ENCODE assay signal across 20 cellular contexts in the genomic region with DNA sequence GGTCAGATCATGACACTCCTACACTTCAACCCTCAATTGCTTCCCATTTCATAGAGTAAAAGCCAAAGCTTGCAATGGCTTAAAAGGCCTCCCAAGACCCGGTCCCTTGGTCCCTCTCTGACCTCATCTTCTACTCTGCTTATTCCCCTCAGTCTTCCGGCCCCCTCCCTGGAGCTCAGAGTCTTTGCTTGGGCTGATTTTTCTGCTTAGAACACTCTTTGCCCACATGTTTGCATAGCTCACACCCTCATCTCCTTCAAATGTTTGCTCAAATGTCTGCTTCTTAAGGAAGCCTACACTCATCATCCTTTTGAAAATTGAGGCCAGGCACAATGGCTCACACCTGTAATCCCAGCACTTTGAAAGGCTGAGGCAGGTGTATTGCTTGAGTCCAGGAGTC.
"Had no signal": no experiment of that assay in that cellular context is flagged by ENCODE, and none has a peak within 500 bp of the region (broad histone marks: within the 10 kb centered on the region; RNA-seq: fewer than 3 reads in every experiment).

No MANE protein-coding gene starts in this region.

- DNase-seq: activated CD4-positive, alpha-beta T cell treated with anti-CD3 and anti-CD28 coated beads for 4 hours; activated CD4-positive, alpha-beta T cell treated with anti-CD3 and anti-CD28 coated beads, Interleukin-2, amount 50 U/mL, for 4 hours; activated effector memory CD4-positive, alpha-beta T cell treated with Interleukin-2 at 50 U/mL for 16 hours; activated naive CD4-positive, alpha-beta T cell treated with Interleukin-2 at 50 U/mL for 16 hours; activated naive CD8-positive, alpha-beta T cell treated with anti-CD3 and anti-CD28 coated beads for 36 hours; cortex of kidney; effector memory CD8-positive, alpha-beta T cell; erythroblast; islet precursor cell; mesenchymal stem cell; natural killer cell; right lobe of liver; stimulated activated CD4-positive, alpha-beta T cell treated with anti-CD3 and anti-CD28 coated beads, Interleukin-4, amount 100 ng/mL, for 1 hour; T-helper 9 cell had no signal

- H3K4me3 ChIP-seq: ascending aorta, gastroesophageal sphincter, hepatocyte, right lobe of liver, thoracic aorta had no signal

- ATAC-seq: effector memory CD8-positive, alpha-beta T cell; gastroesophageal sphincter; natural killer cell; right lobe of liver; stimulated activated effector memory CD8-positive, alpha-beta T cell treated with anti-CD3 and anti-CD28 coated beads, Interleukin-12 subunit alpha, Interleukin-12 subunit beta, amount 100 ng/mL, for 72 hours had no signal

- H3K27ac ChIP-seq: ascending aorta, gastroesophageal sphincter, hepatocyte, right lobe of liver, thoracic aorta, VCaP had no signal

- H3K36me3 ChIP-seq: ascending aorta, gastroesophageal sphincter, right lobe of liver, thoracic aorta had no signal

- H3K9me3 ChIP-seq: right lobe of liver, thoracic aorta had no signal

- H3K27me3 ChIP-seq: ascending aorta, hepatocyte, right lobe of liver had no signal

- H3K4me1 ChIP-seq: ascending aorta, gastroesophageal sphincter, right lobe of liver had no signal
